In genomic region chr18:49812321-49813070, GRCh38 we compare ENCODE assay signal across 7 cellular contexts. TPM values are rescaled to one million over a fixed set of nuclear protein-coding genes. Genes with fewer than 3 reads are reported as not detected.
DNase-seq lines count a peak whose midpoint lies in the region; ATAC-seq, FAIRE-seq and TF ChIP-seq lines count a peak whose summit lies in the region.

No MANE protein-coding gene starts in this region.

- H3K4me1 ChIP-seq in GM23338 (ENCODE audit: insufficient read depth) (peaks cover 16% of the 10 kb centered on the region), duodenal mucosa (ENCODE audit: control insufficient read depth in 1 of 2, insufficient read depth in 2 of 2, low read length in 2 of 2) (peaks cover 20 to 24% of the 10 kb centered on the region in 2 donors)

- H3K9me3 Mint-ChIP-seq in GM23338 (peaks cover 34% of the 10 kb centered on the region), natural killer cell (peaks cover 0 to 2% of the 10 kb centered on the region in 2 donors)

- TF ChIP-seq POLR2A in GM12891 (IDR thresholded peaks at IDR 0.05; ENCODE audit: low read depth, low read length), result no peak

- H3K4me3 ChIP-seq in GM23338 (peak overlapping the region; percentile 94), duodenal mucosa (ENCODE audit: low read depth in 1 of 2, low read length in 2 of 2) (peak overlapping the region; percentile 78 to 94)

- H3K36me3 ChIP-seq in GM23338 (ENCODE audit: insufficient read depth) (peaks cover 5% of the 10 kb centered on the region; the same call in 1 of the 2 replicates), duodenal mucosa (ENCODE audit: control insufficient read depth in 1 of 2, insufficient read depth in 2 of 2, low read length in 2 of 2) (no peaks in the 10 kb centered on the region)

- DNase-seq in GM23338 (ENCODE audit: low spot score) (no peak), NCI-H82 treated with DMSO at 0.1 percent for 48 hours (lab: John Stamatoyannopoulos, UW; ENCODE audit: unreplicated experiment) (peak; percentile 4), natural killer cell (no peak), GM12891 (ENCODE audit: insufficient read length, low spot score) (no peak), GM20000 (ENCODE audit: low spot score) (no peak), iPS-NIHi7 (ENCODE audit: extremely low spot score) (no peak)

- no peaks in the 10 kb centered on the region for H4K20me1 ChIP-seq in GM23338 (replicated peaks; ENCODE audit: insufficient read depth)

- TF ChIP-seq CTCF in GM23338 (conservative IDR thresholded peaks at IDR 0.05; ENCODE audit: low read depth in 2 of 2) (no peak), natural killer cell (IDR thresholded peaks at IDR 0.05) (no peak), GM20000 (IDR thresholded peaks at IDR 0.05; ENCODE audit: extremely low read depth, missing control alignments) (no peak)

- H3K9me3 ChIP-seq in duodenal mucosa (ENCODE audit: control insufficient read depth in 1 of 2, low read length in 2 of 2), result no peaks in the 10 kb centered on the region

- H3K4me1 Mint-ChIP-seq in GM23338 (peaks cover 24% of the 10 kb centered on the region), natural killer cell (peaks cover 75 to 77% of the 10 kb centered on the region in 2 donors)

- H3K27ac Mint-ChIP-seq in GM23338 (no peak overlapping the region; the same call in 1 of the 2 replicates), natural killer cell (peak overlapping the region; percentile 77 to 99)

- FAIRE-seq in GM12891 (lab: Jason Lieb, UNC), result no peak

- H3K9me2 ChIP-seq in GM23338 (ENCODE audit: insufficient read depth), result no peaks in the 10 kb centered on the region

- H3K9ac ChIP-seq in duodenal mucosa (ENCODE audit: low read depth in 1 of 2, low read length in 2 of 2), result peak overlapping the region; percentile 89 to 97

- H3K27me3 Mint-ChIP-seq in GM23338 (ENCODE audit: insufficient read depth, low read depth, poor library complexity), result peaks cover 2% of the 10 kb centered on the region
- no peaks in the 10 kb centered on the region for H3K27me3 Mint-ChIP-seq in natural killer cell (ENCODE audit: low read depth in 2 of 2)

- peak overlapping the region; percentile 97; the same call in 1 of the 2 replicates for H2AFZ ChIP-seq in GM23338

- ATAC-seq in GM23338 (no peak), natural killer cell (no peak)

- H3K4me2 ChIP-seq in GM23338, result peak overlapping the region; percentile 88

- intact Hi-C loops in natural killer cell (cut with micrococcal nuclease), result loop anchor here (1.0 to 10.0 kb wide), 6 partner anchors 8 to 978 kb away; partner anchors contain the start of genes C18orf32 and MBD1

- H3F3A ChIP-seq in GM23338 (replicated peaks; ENCODE audit: low read depth), result no peaks in the 10 kb centered on the region

- H3K27me3 ChIP-seq in GM23338 (ENCODE audit: insufficient read depth) (no peaks in the 10 kb centered on the region), duodenal mucosa (ENCODE audit: control insufficient read depth in 1 of 2, insufficient read depth in 2 of 2, low read length in 2 of 2) (no peaks in the 10 kb centered on the region)

- H3K27ac ChIP-seq in GM23338 (ENCODE audit: low read depth) (peak overlapping the region; percentile 99), duodenal mucosa (ENCODE audit: low read depth, low read length) (peak overlapping the region; percentile 99)

- peaks cover 57% of the 10 kb centered on the region for H3K79me2 ChIP-seq in GM23338 (replicated peaks; ENCODE audit: insufficient read depth)

- H3K36me3 Mint-ChIP-seq in GM23338 (ENCODE audit: low read depth), result peaks cover 40% of the 10 kb centered on the region
- peaks cover 24% of the 10 kb centered on the region for H3K36me3 Mint-ChIP-seq in natural killer cell

- peak overlapping the region; percentile 83 for H3K4me3 Mint-ChIP-seq in GM23338
- peak overlapping the region; percentile 99 for H3K4me3 Mint-ChIP-seq in natural killer cell

TF ChIP-seq in GM23338, 12 proteins besides CTCF, POLR2A, EP300 and RAD21:
- TF ChIP-seq ZNF114 (CRISPR knock-in tag; IDR thresholded peaks at IDR 0.05) (no peak), EZH2phosphoT487 (IDR thresholded peaks at IDR 0.05; ENCODE audit: unreplicated experiment) (no peak), ETS1 (IDR thresholded peaks at IDR 0.05) (no peak)
TF ChIP-seq in GM23338: peak in this region for 0.

TF ChIP-seq in GM12891, 5 proteins besides CTCF, POLR2A, EP300 and RAD21:
- TF ChIP-seq TAF1 (IDR thresholded peaks at IDR 0.05; ENCODE audit: low read depth, low read length) (no peak), SPI1 (IDR thresholded peaks at IDR 0.05; ENCODE audit: low read depth, low read length) (no peak), PAX5 (IDR thresholded peaks at IDR 0.05; ENCODE audit: insufficient read depth, low read length, severe bottlenecking) (no peak), POLR2AphosphoS5 (IDR thresholded peaks at IDR 0.05; ENCODE audit: low read depth, low read length) (no peak), POU2F2 (IDR thresholded peaks at IDR 0.05; ENCODE audit: low read depth, low read length) (no peak)

RNA-seq across cellular contexts. Expression of gene ACAA2, which starts 0.8 kb away (rescaled TPM):
- 123 and 126 TPM in 2 replicates for total RNA-seq in GM23338 (2014; rRNA removed; shearing (Covaris generic))
- polyA plus RNA-seq in GM23338 (2016; fragmentation: Nextera tagmentation; extraction: Ambion mirVana), result 83.8 and 91.1 TPM in 2 replicates
- 10 to 100 TPM; 47.0 to 71.7 (median 59.2) TPM for total RNA-seq in natural killer cell
- 44.3 TPM for polyA plus RNA-seq in GM12891 (2012; ENCODE audit: low read depth, missing spikeins)
